15 cellular contexts compared by ENCODE assay signal in genomic region chr11:108559904-108560303, GRCh38. TPM values are rescaled to one million over a fixed set of nuclear protein-coding genes. Genes with fewer than 3 reads are reported as not detected.
DNase-seq lines count a peak whose midpoint lies in the region; ATAC-seq and TF ChIP-seq lines count a peak whose summit lies in the region.
"Had no signal": no experiment of that assay in that cellular context is flagged by ENCODE, and none has a peak within 500 bp of the region (broad histone marks: within the 10 kb centered on the region; RNA-seq: fewer than 3 reads in every experiment).

No MANE protein-coding gene starts in this region.

- no peak overlapping the region for H3K4me3 ChIP-seq in AG10803 (ENCODE audit: low read length)
- H3K4me3 ChIP-seq in IMR-90 (ENCODE audit: insufficient read depth, low read depth, low read length), result no peak overlapping the region; the same call in 1 of the 2 replicates
- no peak overlapping the region for H3K4me3 ChIP-seq in naive thymus-derived CD4-positive, alpha-beta T cell (ENCODE audit: low read length)
- H3K4me3 ChIP-seq: BLaER1, ovary had no signal

- H3K9me1 ChIP-seq in IMR-90 (ENCODE audit: insufficient read depth, low read length), result peaks cover 6% of the 10 kb centered on the region

- in situ Hi-C loops in IMR-90 (cut with MboI; ENCODE audit: low sequenced_read_pairs), result no loop called here

- no peak for TF ChIP-seq RAD21 in IMR-90 (IDR thresholded peaks at IDR 0.05; ENCODE audit: low read length)

- H3K4me2 ChIP-seq in IMR-90 (ENCODE audit: low read depth, low read length), result peak overlapping the region; percentile 76; the same call in 1 of the 2 replicates
- H3K4me2 ChIP-seq: BLaER1 had no signal

- POLR2A ChIA-PET in IMR-90 (lab: Charles Lee; ENCODE audit: unreplicated experiment), result interaction anchor here (0.6 kb wide), 1 partner anchor 1518 kb away, joined by 3 read pairs; no protein-coding TSS in a partner anchor
- POLR2A ChIA-PET in naive thymus-derived CD4-positive, alpha-beta T cell (lab: Charles Lee), result no interaction called here

- TF ChIP-seq CTCF in AG10803 (conservative IDR thresholded peaks at IDR 0.05; ENCODE audit: low read length), result no peak
- TF ChIP-seq CTCF in IMR-90 (conservative IDR thresholded peaks at IDR 0.05; ENCODE audit: low read depth, low read length), result no peak

- peak; percentile 62 for ATAC-seq in IMR-90 (ENCODE audit: low read depth)
- ATAC-seq in naive thymus-derived CD4-positive, alpha-beta T cell, result no peak
- ATAC-seq in activated T-helper 17 cell treated with anti-CD3 and anti-CD28 coated beads, Interleukin-2, amount 50 U/mL, for 72 hours (replicated peaks), result no peak

- no peaks in the 10 kb centered on the region for H3K79me1 ChIP-seq in IMR-90 (ENCODE audit: low read depth in 1 of 2, low read length in 2 of 2)

- peak overlapping the region; percentile 92 for H2BK5ac ChIP-seq in IMR-90 (ENCODE audit: low read depth, low read length, poor library complexity, severe bottlenecking)

- H2AFZ ChIP-seq in IMR-90 (replicated peaks; ENCODE audit: low read length, poor library complexity), result no peak overlapping the region

- H3K56ac ChIP-seq in IMR-90 (ENCODE audit: extremely low read depth, insufficient read depth, low read length), result 0 out of 2 replicates have a peak overlapping the region, but pooled peaks have one; percentile 43

- peak overlapping the region; percentile 13; the same call in 1 of the 2 replicates for H3K4ac ChIP-seq in IMR-90 (ENCODE audit: low read depth, low read length)

- H3K36me3 Mint-ChIP-seq in naive thymus-derived CD4-positive, alpha-beta T cell, result peaks cover 0 to 4% (median 0%) of the 10 kb centered on the region in 5 donors
- no peaks in the 10 kb centered on the region for H3K36me3 Mint-ChIP-seq in activated T-helper 17 cell treated with anti-CD3 and anti-CD28 coated beads, Interleukin-2, amount 50 U/mL, for 72 hours (ENCODE audit: low read depth)
- no peaks in the 10 kb centered on the region for H3K36me3 Mint-ChIP-seq in immature natural killer cell
- H3K36me3 Mint-ChIP-seq: activated naive CD4-positive, alpha-beta T cell treated with anti-CD3 and anti-CD28 coated beads, Interleukin-2, amount 10 ng/mL, durations not matched to agents 7 days and 5 days had no signal

- peak overlapping the region; percentile 82; the same call in 1 of the 2 replicates for H3K27ac ChIP-seq in IMR-90 (ENCODE audit: insufficient read depth, low read length)
- no peak overlapping the region for H3K27ac ChIP-seq in naive thymus-derived CD4-positive, alpha-beta T cell (ENCODE audit: low read depth, low read length)
- H3K27ac ChIP-seq: BLaER1, epithelial cell of prostate, ovary had no signal

- peaks cover 12% of the 10 kb centered on the region for H3K4me1 ChIP-seq in IMR-90 (ENCODE audit: control insufficient read depth, insufficient read depth, low read length)
- H3K4me1 ChIP-seq in naive thymus-derived CD4-positive, alpha-beta T cell (ENCODE audit: control insufficient read depth in 2 of 2, insufficient read depth in 2 of 2, low read length in 2 of 2), result peaks cover 0 to 18% of the 10 kb centered on the region in 2 donors

- peak overlapping the region; percentile 74 for H2BK120ac ChIP-seq in IMR-90 (ENCODE audit: low read depth, low read length)

- peak overlapping the region; percentile 69 for H4K91ac ChIP-seq in IMR-90 (ENCODE audit: insufficient read depth, low read depth, low read length)

- DNase-seq in AG10803 (ENCODE audit: low read depth) (peak; percentile 99), IMR-90 (peak; percentile 76), dedifferentiated amniotic fluid mesenchymal stem cell (ENCODE audit: extremely low spot score) (peak; percentile 59), immature natural killer cell (no peak), nucleus accumbens (lab: John Stamatoyannopoulos, UW) (no peak), pons (ENCODE audit: low spot score) (no peak)
- no peak for DNase-seq in naive thymus-derived CD4-positive, alpha-beta T cell
- DNase-seq: activated CD4-positive, CD25-positive, alpha-beta regulatory T cell treated with anti-CD3 and anti-CD28 coated beads, Interleukin-2, amount 50 U/mL, for 72 hours; activated CD8-positive, alpha-beta memory T cell treated with anti-CD3 and anti-CD28 coated beads, Interleukin-2, amount 50 U/mL, for 4 hours; activated naive CD4-positive, alpha-beta T cell treated with anti-CD3 and anti-CD28 coated beads, Interleukin-2, amount 10 ng/mL, durations not matched to agents 7 days and 5 days; mesendoderm; ovary had no signal

- no peak overlapping the region; the same call in 1 of the 2 replicates for H4K5ac ChIP-seq in IMR-90 (ENCODE audit: low read depth, low read length)

- no peak overlapping the region for H2AK5ac ChIP-seq in IMR-90 (ENCODE audit: low read depth, low read length)

- H3K36me3 ChIP-seq in IMR-90 (ENCODE audit: control insufficient read depth, insufficient read depth, low read length), result no peaks in the 10 kb centered on the region
- H3K36me3 ChIP-seq in naive thymus-derived CD4-positive, alpha-beta T cell (ENCODE audit: control insufficient read depth in 2 of 3, insufficient read depth in 3 of 3, low read length in 3 of 3), result no peaks in the 10 kb centered on the region
- H3K36me3 ChIP-seq: BLaER1, ovary had no signal

- no peaks in the 10 kb centered on the region for H3K9me3 ChIP-seq in IMR-90 (ENCODE audit: control insufficient read depth, insufficient read depth, low read length)
- H3K9me3 ChIP-seq in naive thymus-derived CD4-positive, alpha-beta T cell (ENCODE audit: control insufficient read depth in 2 of 3, low read length in 3 of 3), result no peaks in the 10 kb centered on the region
- H3K9me3 ChIP-seq: BLaER1, ovary had no signal

- CTCF ChIA-PET in IMR-90 (lab: Yijun Ruan, JAX), result no interaction called here
- CTCF ChIA-PET in naive thymus-derived CD4-positive, alpha-beta T cell (lab: Charles Lee), result no interaction called here

- no peaks in the 10 kb centered on the region for H3K27me3 Mint-ChIP-seq in naive thymus-derived CD4-positive, alpha-beta T cell
- H3K27me3 Mint-ChIP-seq in activated T-helper 17 cell treated with anti-CD3 and anti-CD28 coated beads, Interleukin-2, amount 50 U/mL, for 72 hours, result no peaks in the 10 kb centered on the region
- H3K27me3 Mint-ChIP-seq in immature natural killer cell (ENCODE audit: low read depth in 3 of 3), result peaks cover 0 to 4% (median 0%) of the 10 kb centered on the region in 3 donors
- H3K27me3 Mint-ChIP-seq: activated naive CD4-positive, alpha-beta T cell treated with anti-CD3 and anti-CD28 coated beads, Interleukin-2, amount 10 ng/mL, durations not matched to agents 7 days and 5 days had no signal

- H3K9me3 Mint-ChIP-seq in naive thymus-derived CD4-positive, alpha-beta T cell, result no peaks in the 10 kb centered on the region
- no peaks in the 10 kb centered on the region for H3K9me3 Mint-ChIP-seq in activated T-helper 17 cell treated with anti-CD3 and anti-CD28 coated beads, Interleukin-2, amount 50 U/mL, for 72 hours
- no peaks in the 10 kb centered on the region for H3K9me3 Mint-ChIP-seq in immature natural killer cell
- H3K9me3 Mint-ChIP-seq: activated naive CD4-positive, alpha-beta T cell treated with anti-CD3 and anti-CD28 coated beads, Interleukin-2, amount 10 ng/mL, durations not matched to agents 7 days and 5 days had no signal

- H3K27ac Mint-ChIP-seq in naive thymus-derived CD4-positive, alpha-beta T cell, result peak overlapping the region in 5 of 9 donors; percentile 6 to 76 (median 20)
- no peak overlapping the region for H3K27ac Mint-ChIP-seq in activated T-helper 17 cell treated with anti-CD3 and anti-CD28 coated beads, Interleukin-2, amount 50 U/mL, for 72 hours
- no peak overlapping the region for H3K27ac Mint-ChIP-seq in immature natural killer cell
- H3K27ac Mint-ChIP-seq: activated naive CD4-positive, alpha-beta T cell treated with anti-CD3 and anti-CD28 coated beads, Interleukin-2, amount 10 ng/mL, durations not matched to agents 7 days and 5 days had no signal

- H2BK20ac ChIP-seq in IMR-90 (ENCODE audit: low read depth, low read length), result peak overlapping the region; percentile 20; the same call in 1 of the 2 replicates

- H4K20me1 ChIP-seq in IMR-90 (ENCODE audit: insufficient read depth, low read length), result no peaks in the 10 kb centered on the region
- H4K20me1 ChIP-seq: BLaER1 had no signal

- H3K23ac ChIP-seq in IMR-90 (ENCODE audit: low read depth, low read length), result peak overlapping the region; percentile 57; the same call in 1 of the 2 replicates

- H3K18ac ChIP-seq in IMR-90 (ENCODE audit: low read depth, low read length), result peak overlapping the region; percentile 67

- H3K9ac ChIP-seq in IMR-90 (ENCODE audit: low read depth, low read length), result no peak overlapping the region
- H3K9ac ChIP-seq: BLaER1 had no signal

- WGBS in IMR-90 (ENCODE audit: extremely low coverage in 2 of 2, insufficient read length in 1 of 2), 2 experiments, result no CpG with 5 or more reads among the region's 2 CpGs

- H3K4me3 Mint-ChIP-seq in naive thymus-derived CD4-positive, alpha-beta T cell, result peak overlapping the region in 7 of 10 donors; percentile 21 to 53 (median 49)
- no peak overlapping the region for H3K4me3 Mint-ChIP-seq in activated T-helper 17 cell treated with anti-CD3 and anti-CD28 coated beads, Interleukin-2, amount 50 U/mL, for 72 hours
- H3K4me3 Mint-ChIP-seq in immature natural killer cell, result no peak overlapping the region
- H3K4me3 Mint-ChIP-seq: activated naive CD4-positive, alpha-beta T cell treated with anti-CD3 and anti-CD28 coated beads, Interleukin-2, amount 10 ng/mL, durations not matched to agents 7 days and 5 days had no signal

- H2AK9ac ChIP-seq in IMR-90 (replicated peaks; ENCODE audit: low read depth, low read length, poor library complexity), result no peak overlapping the region

- H3K4me1 Mint-ChIP-seq in naive thymus-derived CD4-positive, alpha-beta T cell, result peaks cover 13 to 26% (median 24%) of the 10 kb centered on the region in 7 donors
- H3K4me1 Mint-ChIP-seq in activated T-helper 17 cell treated with anti-CD3 and anti-CD28 coated beads, Interleukin-2, amount 50 U/mL, for 72 hours, result peaks cover 8% of the 10 kb centered on the region
- peaks cover 8 to 19% of the 10 kb centered on the region in 2 donors for H3K4me1 Mint-ChIP-seq in immature natural killer cell

- intact Hi-C loops in IMR-90 (cut with micrococcal nuclease), result no loop called here
- intact Hi-C loops in naive thymus-derived CD4-positive, alpha-beta T cell (cut with micrococcal nuclease), result no loop called here

- no TSS peak for BruUV-seq in IMR-90 (replicated peaks; lab: Mats Ljungman, UMichigan)

- TF ChIP-seq POLR2A in IMR-90 (IDR thresholded peaks at IDR 0.05; ENCODE audit: low read depth, low read length), result no peak

- peak overlapping the region in 1 of 2 experiments; percentile 20; a peak in 1 of 4 replicates for H4K8ac ChIP-seq in IMR-90 (ENCODE audit: low read depth in 2 of 2, low read length in 2 of 2)

- 0 out of 3 replicates have a peak overlapping the region, but pooled peaks have one; percentile 26 for H2BK15ac ChIP-seq in IMR-90 (ENCODE audit: low read depth, low read length)

- dilution Hi-C loops in IMR-90 (cut with HindIII; ENCODE audit: low sequenced_read_pairs, unreplicated experiment), result no loop called here

- peak overlapping the region; percentile 6; the same call in 1 of the 2 replicates for H3K14ac ChIP-seq in IMR-90 (replicated peaks; ENCODE audit: low read depth, low read length)

- no peaks in the 10 kb centered on the region for H3K27me3 ChIP-seq in IMR-90 (ENCODE audit: control insufficient read depth, insufficient read depth, low read length)
- no peaks in the 10 kb centered on the region for H3K27me3 ChIP-seq in naive thymus-derived CD4-positive, alpha-beta T cell (ENCODE audit: control insufficient read depth in 2 of 2, insufficient read depth in 2 of 2, low read length in 2 of 2)
- H3K27me3 ChIP-seq: BLaER1, ovary had no signal

RNA-seq across cellular contexts. Expression of gene EXPH5, which starts 33.7 kb away (rescaled TPM):
- total RNA-seq in IMR-90 (2012; rRNA removed), result 0.56 and 0.72 TPM in 2 replicates
- polyA plus RNA-seq in IMR-90 (2012; rRNA removed) (0.04 and 0.05 TPM in 2 replicates), immature natural killer cell (1 to 10 TPM; 1.0 to 2.6 (median 1.6) TPM)
- polyA plus RNA-seq in IMR-90 (2012; cell fraction: cytosol; rRNA removed), result 0.01 TPM in 2 replicates
- 0.03 and 0.11 TPM in 2 replicates for polyA plus RNA-seq in IMR-90 (2012; cell fraction: nucleus; rRNA removed; ENCODE audit: low replicate concordance)
- 1 to 10 TPM; 1.9 to 8.3 (median 5.9) TPM for total RNA-seq in naive thymus-derived CD4-positive, alpha-beta T cell
- 1 to 10 TPM in 1 of 2 donors, under 1 TPM in 1; 0.90 to 2.0 TPM for polyA plus RNA-seq in naive thymus-derived CD4-positive, alpha-beta T cell
- total RNA-seq in activated T-helper 17 cell treated with anti-CD3 and anti-CD28 coated beads, Interleukin-2, amount 50 U/mL, for 72 hours, result 1 to 10 TPM; 2.4 to 6.0 TPM

Comparison
In these comparisons a context has a peak if more than half of its experiments do, and no peak if none do; other contexts are left out.
1. DNase-seq: peak in AG10803 (single experiment), IMR-90 (single experiment) and dedifferentiated amniotic fluid mesenchymal stem cell (single experiment); none in naive thymus-derived CD4-positive, alpha-beta T cell (0 of 9), immature natural killer cell (0 of 3), nucleus accumbens (0 of 56) and pons (single experiment).
2. H3K27ac Mint-ChIP-seq: peak in naive thymus-derived CD4-positive, alpha-beta T cell (5 of 9); none in activated T-helper 17 cell treated with anti-CD3 and anti-CD28 coated beads, Interleukin-2, amount 50 U/mL, for 72 hours (single experiment) and immature natural killer cell (0 of 6).
3. H3K4me3 Mint-ChIP-seq: peak in naive thymus-derived CD4-positive, alpha-beta T cell (7 of 10); none in activated T-helper 17 cell treated with anti-CD3 and anti-CD28 coated beads, Interleukin-2, amount 50 U/mL, for 72 hours (single experiment) and immature natural killer cell (0 of 5).